ENCODE assay signal across 9 cellular contexts in genomic region chr2:44974064-44974715, GRCh38. TPM values are rescaled to one million over a fixed set of nuclear protein-coding genes. Genes with fewer than 3 reads are reported as not detected.
DNase-seq lines count a peak whose midpoint lies in the region; ATAC-seq and TF ChIP-seq lines count a peak whose summit lies in the region.
"Had no signal": no experiment of that assay in that cellular context is flagged by ENCODE, and none has a peak within 500 bp of the region (broad histone marks: within the 10 kb centered on the region; RNA-seq: fewer than 3 reads in every experiment).

No MANE protein-coding gene starts in this region.

- TF ChIP-seq CTCF in OCI-LY3 (IDR thresholded peaks at IDR 0.05; ENCODE audit: low read depth, low read length): peak; percentile 89

- no peak overlapping the region for H3K9ac ChIP-seq in OCI-LY3 (ENCODE audit: low read length)

- H4K20me1 ChIP-seq in OCI-LY3 (ENCODE audit: insufficient read depth, low read length): no peaks in the 10 kb centered on the region

- H3K27me3 ChIP-seq in OCI-LY3 (ENCODE audit: low read depth, low read length): no peaks in the 10 kb centered on the region

- H3K4me2 ChIP-seq in OCI-LY3 (ENCODE audit: low read length): peak overlapping the region; percentile 73

- peaks cover 8% of the 10 kb centered on the region for H3K4me1 ChIP-seq in OCI-LY3 (ENCODE audit: low read length)

- H3K27ac ChIP-seq in OCI-LY3 (ENCODE audit: low read length) (no peak overlapping the region), substantia nigra (ENCODE audit: low read depth, low read length, poor library complexity, severe bottlenecking) (no peak overlapping the region)

- H3K79me2 ChIP-seq in OCI-LY3 (ENCODE audit: low read length): no peaks in the 10 kb centered on the region

- peak overlapping the region; percentile 55; the same call in 1 of the 2 replicates for H2AFZ ChIP-seq in OCI-LY3 (ENCODE audit: low read depth, low read length)

- intact Hi-C loops in sciatic nerve (cut with DNase I): no loop called here

- no peaks in the 10 kb centered on the region for H3K36me3 ChIP-seq in OCI-LY3 (replicated peaks; ENCODE audit: low read depth, low read length)

- no peaks in the 10 kb centered on the region for H3K9me3 ChIP-seq in OCI-LY3 (ENCODE audit: insufficient read depth, low read length)

- ATAC-seq in GM19455 (IDR thresholded peaks at IDR 0.05; ENCODE audit: unreplicated experiment) (no peak), sciatic nerve (no peak)

- H3K4me3 ChIP-seq in OCI-LY3 (ENCODE audit: low read length): no peak overlapping the region

- DNase-seq in DMS114 treated with DMSO at 0.1 percent for 48 hours (lab: John Stamatoyannopoulos, UW; ENCODE audit: unreplicated experiment) (peak; percentile 19), HuH-7 (ENCODE audit: low spot score) (peak; percentile 63), fibroblast of peridontal ligament (ENCODE audit: extremely low read depth) (peak; percentile 74), UCSD-AML1 (lab: John Stamatoyannopoulos, UW; ENCODE audit: unreplicated experiment) (no peak), sciatic nerve (ENCODE audit: low spot score) (no peak), substantia nigra (lab: John Stamatoyannopoulos, UW) (no peak)

RNA-seq across cellular contexts. Expression of gene SIX3, which starts 32.7 kb away (rescaled TPM):
- total RNA-seq in sciatic nerve: not detected
- total RNA-seq: urinary bladder had no signal

RNA-seq across cellular contexts. Expression of gene SIX2, which starts 35.1 kb away (rescaled TPM):
- 3.6 TPM for total RNA-seq in sciatic nerve

Comparison
In these comparisons a context has a peak if more than half of its experiments do, and no peak if none do; other contexts are left out.
1. DNase-seq: peak in DMS114 treated with DMSO at 0.1 percent for 48 hours (single experiment), HuH-7 (single experiment) and fibroblast of peridontal ligament (single experiment); none in UCSD-AML1 (single experiment), sciatic nerve (single experiment) and substantia nigra (0 of 49).